ENCODE assay signal across 10 cellular contexts in the genomic region with DNA sequence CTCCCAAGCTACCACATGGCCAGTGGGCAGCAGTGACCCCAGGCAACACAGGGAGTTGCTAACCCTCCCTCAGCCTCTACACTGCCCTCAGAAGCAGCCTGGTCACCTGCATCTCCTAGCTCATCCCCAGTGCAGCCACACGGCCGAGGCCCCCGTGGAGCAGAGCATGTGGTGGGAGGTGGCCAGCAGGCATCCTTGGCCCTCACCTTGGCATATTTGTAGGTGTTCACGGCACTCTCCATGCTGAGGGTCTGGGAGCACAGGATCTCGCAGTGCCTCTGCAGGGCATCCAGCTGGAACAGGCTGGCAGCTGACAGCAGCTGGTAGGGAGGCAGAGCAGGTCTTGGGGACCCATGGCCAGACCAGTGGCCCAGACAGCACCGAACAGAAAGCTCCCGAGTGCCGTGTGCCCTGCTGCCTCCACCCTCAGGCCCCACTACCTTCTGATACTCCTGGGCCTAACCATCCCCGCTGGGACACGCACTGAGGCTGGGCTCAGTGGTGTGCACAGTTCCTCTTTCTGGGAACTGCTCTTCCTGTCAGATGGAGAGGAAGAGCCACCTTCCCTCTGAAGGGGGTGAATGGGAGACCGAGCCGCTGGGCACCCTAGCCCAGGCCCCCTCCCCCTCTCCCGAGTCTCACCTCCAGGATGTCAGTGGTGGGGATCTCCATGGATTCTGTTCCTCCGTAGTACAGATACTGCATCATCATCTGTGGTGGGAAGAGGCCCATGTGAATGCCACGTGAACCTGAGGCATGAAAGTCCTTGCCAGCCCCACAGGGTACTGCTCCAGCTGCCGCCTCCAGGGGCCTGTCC. TPM values are rescaled to one million over a fixed set of nuclear protein-coding genes. Genes with fewer than 3 reads are reported as not detected.
DNase-seq lines count a peak whose midpoint lies in the region; ATAC-seq and TF ChIP-seq lines count a peak whose summit lies in the region.
"Had no signal": no experiment of that assay in that cellular context is flagged by ENCODE, and none has a peak within 500 bp of the region (broad histone marks: within the 10 kb centered on the region; RNA-seq: fewer than 3 reads in every experiment).

No MANE protein-coding gene starts in this region.

- H3K9me3 Mint-ChIP-seq in activated naive CD8-positive, alpha-beta T cell (ENCODE audit: low read depth) = no peaks in the 10 kb centered on the region
- H3K9me3 Mint-ChIP-seq in activated naive CD8-positive, alpha-beta T cell treated with anti-CD3 and anti-CD28 coated beads for 36 hours = no peaks in the 10 kb centered on the region

- H3K27me3 Mint-ChIP-seq in activated naive CD8-positive, alpha-beta T cell = no peaks in the 10 kb centered on the region
- no peaks in the 10 kb centered on the region for H3K27me3 Mint-ChIP-seq in activated naive CD8-positive, alpha-beta T cell treated with anti-CD3 and anti-CD28 coated beads for 36 hours

- DNase-seq in activated naive CD8-positive, alpha-beta T cell treated with anti-CD3 and anti-CD28 coated beads for 36 hours = no peak
- no peak for DNase-seq in NCI-H1092 treated with DMSO at 0.1 percent for 48 hours (lab: John Stamatoyannopoulos, UW)
- DNase-seq in occipital lobe (lab: John Stamatoyannopoulos, UW) = no peak
- DNase-seq in anterior cingulate cortex (lab: John Stamatoyannopoulos, UW) = no peak
- no peak for DNase-seq in NCI-H2227 (lab: John Stamatoyannopoulos, UW; ENCODE audit: unreplicated experiment)
- DNase-seq: PC-3, trophoblast cell had no signal

- H3K27ac Mint-ChIP-seq in activated naive CD8-positive, alpha-beta T cell = peak overlapping the region; percentile 28
- no peak overlapping the region for H3K27ac Mint-ChIP-seq in activated naive CD8-positive, alpha-beta T cell treated with anti-CD3 and anti-CD28 coated beads for 36 hours

- peak overlapping the region; percentile 60 for H3K27ac ChIP-seq in VCaP

- peak; percentile 41 for ATAC-seq in HG03060 (IDR thresholded peaks at IDR 0.05; ENCODE audit: low read depth, unreplicated experiment)
- ATAC-seq: PC-3 had no signal

- H3K4me1 Mint-ChIP-seq in activated naive CD8-positive, alpha-beta T cell (ENCODE audit: low read depth) = peaks cover 13% of the 10 kb centered on the region
- peaks cover 14% of the 10 kb centered on the region for H3K4me1 Mint-ChIP-seq in activated naive CD8-positive, alpha-beta T cell treated with anti-CD3 and anti-CD28 coated beads for 36 hours

- no peak for TF ChIP-seq CTCF in VCaP (conservative IDR thresholded peaks at IDR 0.05)

- H3K36me3 Mint-ChIP-seq in activated naive CD8-positive, alpha-beta T cell = no peaks in the 10 kb centered on the region
- H3K36me3 Mint-ChIP-seq in activated naive CD8-positive, alpha-beta T cell treated with anti-CD3 and anti-CD28 coated beads for 36 hours = peaks cover 9% of the 10 kb centered on the region

- H3K4me3 Mint-ChIP-seq in activated naive CD8-positive, alpha-beta T cell = no peak overlapping the region
- no peak overlapping the region for H3K4me3 Mint-ChIP-seq in activated naive CD8-positive, alpha-beta T cell treated with anti-CD3 and anti-CD28 coated beads for 36 hours

RNA-seq across cellular contexts. Expression of a gene that starts 48.8 kb away (rescaled TPM):
- total RNA-seq in activated naive CD8-positive, alpha-beta T cell treated with anti-CD3 and anti-CD28 coated beads for 36 hours = 100 to 1,000 TPM; 160 to 169 TPM
- total RNA-seq in occipital lobe = 12.2 TPM

Comparison
In these comparisons a context has a peak if more than half of its experiments do, and no peak if none do; other contexts are left out.
1. RNA of a gene that starts 48.8 kb away (total RNA-seq): 160 to 169 TPM in activated naive CD8-positive, alpha-beta T cell treated with anti-CD3 and anti-CD28 coated beads for 36 hours; 12.2 TPM in occipital lobe (single experiment); every median in the first group is over 10 times any median in the second.